In the genomic region with DNA sequence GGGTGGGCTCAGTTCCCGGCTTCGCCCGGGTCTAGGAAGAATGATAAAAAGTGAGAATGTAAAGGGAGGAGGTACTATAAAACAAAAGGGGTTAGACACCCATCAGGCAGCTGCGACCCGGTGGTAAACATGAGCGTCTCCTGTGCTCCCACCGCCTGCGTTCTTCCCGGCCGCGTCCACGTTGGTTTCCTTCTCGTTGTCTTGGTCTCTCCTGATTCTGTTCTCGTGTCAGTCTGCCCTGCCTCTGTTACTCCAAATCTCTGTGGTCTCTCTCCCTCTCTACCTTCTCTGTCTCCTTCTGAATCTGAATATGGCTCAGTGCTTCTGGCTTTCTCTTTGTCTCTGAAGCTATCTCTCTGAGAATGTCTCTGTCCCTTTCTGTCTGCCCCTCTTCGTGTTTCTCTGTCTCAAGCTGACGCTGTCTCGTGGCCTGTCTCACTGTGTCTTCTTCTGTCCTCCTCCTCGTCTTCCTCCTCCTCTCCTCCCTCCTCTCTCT, we compare ENCODE assay signal across 1 cellular context.
TF ChIP-seq lines count a peak whose summit lies in the region.

No MANE protein-coding gene starts in this region.

TF ChIP-seq in SK-N-SH treated with all-trans-retinoic acid at 6 μM for 48 hours, 23 proteins besides CTCF, POLR2A, EP300 and RAD21 (continued from another document):
- no peak for TF ChIP-seq CSDC2 (CRISPR knock-in tag; IDR thresholded peaks at IDR 0.05)
TF ChIP-seq in SK-N-SH treated with all-trans-retinoic acid at 6 μM for 48 hours: peak in this region for 0.
